ENCODE assay signal across 8 cellular contexts in genomic region chr22:24437820-24438328, GRCh38. TPM values are rescaled to one million over a fixed set of nuclear protein-coding genes. Genes with fewer than 3 reads are reported as not detected.
DNase-seq lines count a peak whose midpoint lies in the region; ATAC-seq and TF ChIP-seq lines count a peak whose summit lies in the region.
"Had no signal": no experiment of that assay in that cellular context is flagged by ENCODE, and none has a peak within 500 bp of the region (broad histone marks: within the 10 kb centered on the region; RNA-seq: fewer than 3 reads in every experiment).

No MANE protein-coding gene starts in this region.

- peaks cover 49 to 54% of the 10 kb centered on the region in 2 donors for H3K4me1 ChIP-seq in naive thymus-derived CD4-positive, alpha-beta T cell (ENCODE audit: control insufficient read depth in 2 of 2, insufficient read depth in 2 of 2, low read length in 2 of 2)

- H3K36me3 ChIP-seq in naive thymus-derived CD4-positive, alpha-beta T cell (ENCODE audit: control insufficient read depth in 2 of 3, insufficient read depth in 3 of 3, low read length in 3 of 3) = peaks cover 8 to 84% (median 31%) of the 10 kb centered on the region in 3 experiments

- intact Hi-C loops in activated T-helper 1 cell treated with anti-CD3 and anti-CD28 coated beads, Interleukin-12 subunit alpha, Interleukin-12 subunit beta, Interleukin-2, Interleukin-4 antibody, amounts not matched to agents 30 ng/mL and 10 ng/mL and 1 ng/mL, durations not matched to agents 14 hours and 24 hours and 36 hours (cut with micrococcal nuclease) = no loop called here
- intact Hi-C loops in naive thymus-derived CD4-positive, alpha-beta T cell (cut with micrococcal nuclease) = loop anchor here in 1 of 2 donors (10.0 kb wide), 1 partner anchor 63 kb away; no protein-coding TSS in a partner anchor

- H3K4me3 ChIP-seq in naive thymus-derived CD4-positive, alpha-beta T cell (ENCODE audit: low read length) = no peak overlapping the region

- H3K27me3 Mint-ChIP-seq in activated T-helper 1 cell treated with anti-CD3 and anti-CD28 coated beads, Interleukin-12 subunit alpha, Interleukin-12 subunit beta, Interleukin-2, Interleukin-4 antibody, amounts not matched to agents 30 ng/mL and 10 ng/mL and 1 ng/mL, durations not matched to agents 14 hours and 24 hours and 36 hours (ENCODE audit: insufficient read depth) = peaks cover 3% of the 10 kb centered on the region
- no peaks in the 10 kb centered on the region for H3K27me3 Mint-ChIP-seq in naive thymus-derived CD4-positive, alpha-beta T cell

- peak; percentile 71 for DNase-seq in GM10266 (ENCODE audit: extremely low spot score)
- DNase-seq in activated T-helper 1 cell treated with anti-CD3 and anti-CD28 coated beads, Interleukin-12 subunit alpha, Interleukin-12 subunit beta, Interleukin-2, Interleukin-4 antibody, amounts not matched to agents 30 ng/mL and 10 ng/mL and 1 ng/mL, durations not matched to agents 14 hours and 24 hours and 36 hours (ENCODE audit: low spot score) = no peak
- no peak for DNase-seq in naive thymus-derived CD4-positive, alpha-beta T cell
- no peak for DNase-seq in NCI-H2107 (lab: John Stamatoyannopoulos, UW)
- no peak for DNase-seq in HK-2 (ENCODE audit: unreplicated experiment)
- DNase-seq: Right ventricle myocardium superior had no signal

- ATAC-seq in HG02759 (IDR thresholded peaks at IDR 0.05; ENCODE audit: unreplicated experiment) = peak; percentile 29
- ATAC-seq in naive thymus-derived CD4-positive, alpha-beta T cell = no peak
- no peak for ATAC-seq in GM18861 (IDR thresholded peaks at IDR 0.05; ENCODE audit: unreplicated experiment)

- H3K27me3 ChIP-seq in naive thymus-derived CD4-positive, alpha-beta T cell (ENCODE audit: control insufficient read depth in 2 of 2, insufficient read depth in 2 of 2, low read length in 2 of 2) = no peaks in the 10 kb centered on the region

- H3K4me3 Mint-ChIP-seq in activated T-helper 1 cell treated with anti-CD3 and anti-CD28 coated beads, Interleukin-12 subunit alpha, Interleukin-12 subunit beta, Interleukin-2, Interleukin-4 antibody, amounts not matched to agents 30 ng/mL and 10 ng/mL and 1 ng/mL, durations not matched to agents 14 hours and 24 hours and 36 hours = peak overlapping the region; percentile 31
- H3K4me3 Mint-ChIP-seq in naive thymus-derived CD4-positive, alpha-beta T cell = peak overlapping the region in 4 of 10 donors; percentile 14 to 39 (median 28)

- peak; percentile 42 for TF ChIP-seq CTCF in GM10266 (IDR thresholded peaks at IDR 0.05; ENCODE audit: control insufficient read depth, insufficient read depth, low read depth, missing control alignments)

- POLR2A ChIA-PET in naive thymus-derived CD4-positive, alpha-beta T cell (lab: Charles Lee) = interaction anchor here (5.1 kb wide), 1 partner anchor 11 kb away, joined by 32 read pairs; the partner anchor contains the start of gene ADORA2A

- peak overlapping the region; percentile 97 for H3K27ac ChIP-seq in naive thymus-derived CD4-positive, alpha-beta T cell (ENCODE audit: low read depth, low read length)

- H3K9me3 Mint-ChIP-seq in activated T-helper 1 cell treated with anti-CD3 and anti-CD28 coated beads, Interleukin-12 subunit alpha, Interleukin-12 subunit beta, Interleukin-2, Interleukin-4 antibody, amounts not matched to agents 30 ng/mL and 10 ng/mL and 1 ng/mL, durations not matched to agents 14 hours and 24 hours and 36 hours = no peaks in the 10 kb centered on the region
- H3K9me3 Mint-ChIP-seq in naive thymus-derived CD4-positive, alpha-beta T cell = peaks cover 0 to 2% (median 0%) of the 10 kb centered on the region in 11 donors

- peak overlapping the region; percentile 63 for H3K27ac Mint-ChIP-seq in activated T-helper 1 cell treated with anti-CD3 and anti-CD28 coated beads, Interleukin-12 subunit alpha, Interleukin-12 subunit beta, Interleukin-2, Interleukin-4 antibody, amounts not matched to agents 30 ng/mL and 10 ng/mL and 1 ng/mL, durations not matched to agents 14 hours and 24 hours and 36 hours
- H3K27ac Mint-ChIP-seq in naive thymus-derived CD4-positive, alpha-beta T cell = peak overlapping the region; percentile 37 to 94 (median 88)

- peaks cover 65% of the 10 kb centered on the region for H3K4me1 Mint-ChIP-seq in activated T-helper 1 cell treated with anti-CD3 and anti-CD28 coated beads, Interleukin-12 subunit alpha, Interleukin-12 subunit beta, Interleukin-2, Interleukin-4 antibody, amounts not matched to agents 30 ng/mL and 10 ng/mL and 1 ng/mL, durations not matched to agents 14 hours and 24 hours and 36 hours (ENCODE audit: low read depth)
- peaks cover 39 to 92% (median 72%) of the 10 kb centered on the region in 7 donors for H3K4me1 Mint-ChIP-seq in naive thymus-derived CD4-positive, alpha-beta T cell

- H3K9me3 ChIP-seq in naive thymus-derived CD4-positive, alpha-beta T cell (ENCODE audit: control insufficient read depth in 2 of 3, low read length in 3 of 3) = no peaks in the 10 kb centered on the region

- H3K36me3 Mint-ChIP-seq in activated T-helper 1 cell treated with anti-CD3 and anti-CD28 coated beads, Interleukin-12 subunit alpha, Interleukin-12 subunit beta, Interleukin-2, Interleukin-4 antibody, amounts not matched to agents 30 ng/mL and 10 ng/mL and 1 ng/mL, durations not matched to agents 14 hours and 24 hours and 36 hours (ENCODE audit: low read depth) = peaks cover 34% of the 10 kb centered on the region
- peaks cover 0 to 28% (median 18%) of the 10 kb centered on the region in 5 donors for H3K36me3 Mint-ChIP-seq in naive thymus-derived CD4-positive, alpha-beta T cell

- CTCF ChIA-PET in naive thymus-derived CD4-positive, alpha-beta T cell (lab: Charles Lee) = interaction anchor here (0.7 to 1.6 kb wide), 4 partner anchors 10 to 110 kb away, joined by 3 to 5 read pairs (median 4); no protein-coding TSS in a partner anchor

RNA-seq across cellular contexts. Expression of gene ADORA2A, which starts 10.5 kb away (rescaled TPM):
- total RNA-seq in activated T-helper 1 cell treated with anti-CD3 and anti-CD28 coated beads, Interleukin-12 subunit alpha, Interleukin-12 subunit beta, Interleukin-2, Interleukin-4 antibody, amounts not matched to agents 30 ng/mL and 10 ng/mL and 1 ng/mL, durations not matched to agents 14 hours and 24 hours and 36 hours = 27.3 and 27.7 TPM in 2 replicates
- total RNA-seq in naive thymus-derived CD4-positive, alpha-beta T cell = 10 to 100 TPM; 22.5 to 43.7 (median 33.4) TPM
- 100 to 1,000 TPM in 1 of 2 donors, 10 to 100 TPM in 1; 79.5 to 127 TPM for polyA plus RNA-seq in naive thymus-derived CD4-positive, alpha-beta T cell

RNA-seq across cellular contexts. Expression of gene UPB1, which starts 57.3 kb away (rescaled TPM):
- total RNA-seq in activated T-helper 1 cell treated with anti-CD3 and anti-CD28 coated beads, Interleukin-12 subunit alpha, Interleukin-12 subunit beta, Interleukin-2, Interleukin-4 antibody, amounts not matched to agents 30 ng/mL and 10 ng/mL and 1 ng/mL, durations not matched to agents 14 hours and 24 hours and 36 hours = 0.21 and 0.27 TPM in 2 replicates
- total RNA-seq in naive thymus-derived CD4-positive, alpha-beta T cell = 1 to 10 TPM in 4 of 5 experiments, under 1 TPM in 1; 0.70 to 3.4 (median 2.1) TPM
- polyA plus RNA-seq in naive thymus-derived CD4-positive, alpha-beta T cell = under 1 TPM; 0.14 to 0.15 TPM
